In genomic region chr4:8333726-8334460, GRCh38 we compare ENCODE assay signal across 20 cellular contexts.
"Had no signal": no experiment of that assay in that cellular context is flagged by ENCODE, and none has a peak within 500 bp of the region (broad histone marks: within the 10 kb centered on the region; RNA-seq: fewer than 3 reads in every experiment).

No MANE protein-coding gene starts in this region.

- H3K27ac Mint-ChIP-seq: activated B cell treated with CpG ODN at 0.5 μM for 24 hours; activated CD4-positive, alpha-beta T cell treated with anti-CD3 and anti-CD28 coated beads for 36 hours; activated T-helper 1 cell treated with anti-CD3 and anti-CD28 coated beads, Interleukin-12 subunit alpha, Interleukin-12 subunit beta, Interleukin-2, Interleukin-4 antibody, amounts not matched to agents 30 ng/mL and 10 ng/mL and 1 ng/mL, durations not matched to agents 14 hours and 24 hours and 36 hours; dendritic cell treated with granulocyte-macrophage colony-stimulating factor and Interleukin-4, amounts not matched to agents 40 ng/mL and 50 ng/mL, for 4 days; naive thymus-derived CD8-positive, alpha-beta T cell; T-helper 2 cell treated with Interferon-gamma antibody and Interleukin-4, amounts not matched to agents 5 μg/mL and 100 μg/mL, for 36 hours had no signal

- H3K4me1 Mint-ChIP-seq: activated B cell treated with CpG ODN at 0.5 μM for 24 hours; activated CD4-positive, alpha-beta T cell treated with anti-CD3 and anti-CD28 coated beads for 36 hours; naive thymus-derived CD8-positive, alpha-beta T cell; neural crest cell had no signal

- H3K4me3 Mint-ChIP-seq: activated B cell treated with CpG ODN at 0.5 μM for 24 hours; activated CD4-positive, alpha-beta T cell treated with anti-CD3 and anti-CD28 coated beads for 36 hours; activated T-helper 1 cell treated with anti-CD3 and anti-CD28 coated beads, Interleukin-12 subunit alpha, Interleukin-12 subunit beta, Interleukin-2, Interleukin-4 antibody, amounts not matched to agents 30 ng/mL and 10 ng/mL and 1 ng/mL, durations not matched to agents 14 hours and 24 hours and 36 hours; dendritic cell treated with granulocyte-macrophage colony-stimulating factor and Interleukin-4, amounts not matched to agents 40 ng/mL and 50 ng/mL, for 4 days; naive thymus-derived CD8-positive, alpha-beta T cell; neural crest cell; T-helper 2 cell treated with Interferon-gamma antibody and Interleukin-4, amounts not matched to agents 5 μg/mL and 100 μg/mL, for 36 hours had no signal

- DNase-seq: activated B cell treated with CpG ODN at 0.5 μM for 24 hours; activated CD4-positive, alpha-beta T cell treated with anti-CD3 and anti-CD28 coated beads for 36 hours; activated CD8-positive, alpha-beta memory T cell treated with anti-CD3 and anti-CD28 coated beads, Interleukin-2, amount 50 U/mL, for 4 hours; activated gamma-delta T cell treated with Interleukin-2 at 50 U/mL for 16 hours; activated naive CD4-positive, alpha-beta T cell treated with anti-CD3 and anti-CD28 coated beads, Interleukin-2, amount 50 U/mL, for 16 hours; amniotic stem cell; brain microvascular endothelial cell; caudate nucleus; esophagus squamous epithelium; foreskin melanocyte; occipital lobe; stimulated activated CD4-positive, alpha-beta T cell treated with anti-CD3 and anti-CD28 coated beads, Interleukin-4, amount 100 ng/mL, for 1 hour; stimulated activated naive CD8-positive, alpha-beta T cell treated with anti-CD3 and anti-CD28 coated beads, Interleukin-15, Interleukin-2, amounts not matched to agents 100 U/mL and 50 U/mL, for 24 hours; T-helper 1 cell; upper lobe of left lung had no signal

- H3K27me3 Mint-ChIP-seq: activated CD4-positive, alpha-beta T cell treated with anti-CD3 and anti-CD28 coated beads for 36 hours; dendritic cell treated with granulocyte-macrophage colony-stimulating factor and Interleukin-4, amounts not matched to agents 40 ng/mL and 50 ng/mL, for 4 days had no signal

- ATAC-seq: activated CD4-positive, alpha-beta T cell treated with anti-CD3 and anti-CD28 coated beads for 36 hours; naive thymus-derived CD8-positive, alpha-beta T cell; stimulated activated naive CD8-positive, alpha-beta T cell treated with anti-CD3 and anti-CD28 coated beads, Interleukin-15, Interleukin-2, amounts not matched to agents 100 U/mL and 50 U/mL, for 24 hours had no signal
